11 cellular contexts compared by ENCODE assay signal in genomic region chr12:64687816-64688599, GRCh38.
DNase-seq lines count a peak whose midpoint lies in the region; ATAC-seq and TF ChIP-seq lines count a peak whose summit lies in the region.
"Had no signal": no experiment of that assay in that cellular context is flagged by ENCODE, and none has a peak within 500 bp of the region (broad histone marks: within the 10 kb centered on the region; RNA-seq: fewer than 3 reads in every experiment).

No MANE protein-coding gene starts in this region.

- H3K36me3 Mint-ChIP-seq in T-cell: peaks cover 61% of the 10 kb centered on the region

- no peaks in the 10 kb centered on the region for H3K27me3 ChIP-seq in dorsolateral prefrontal cortex

- CTCF ChIA-PET in T-cell (lab: Charles Lee): interaction anchor here (0.6 to 1.8 kb wide), 5 partner anchors 39 to 177 kb away, joined by 3 to 12 read pairs (median 4); no protein-coding TSS in a partner anchor

- H3K4me3 Mint-ChIP-seq in T-cell: peak overlapping the region; percentile 29 to 73 (median 51)

- intact Hi-C loops in sciatic nerve (cut with DNase I) (no loop called here), dorsolateral prefrontal cortex (cut with DNase I) (no loop called here)

- POLR2A ChIA-PET in T-cell (lab: Charles Lee): interaction anchor here (0.6 kb wide), 3 partner anchors 18 to 47 kb away, joined by 3 to 10 read pairs (median 6); no protein-coding TSS in a partner anchor

- H3K27ac ChIP-seq in dorsolateral prefrontal cortex: no peak overlapping the region

- TF ChIP-seq CTCF in HFF-Myc (IDR thresholded peaks at IDR 0.05; ENCODE audit: low read depth, low read length, missing control alignments): no peak
- TF ChIP-seq CTCF in dorsolateral prefrontal cortex (IDR thresholded peaks at IDR 0.05 in 54 of 56, conservative IDR thresholded peaks at IDR 0.05 in 2 of 56; ENCODE audit: low read depth in 1 of 56, partially characterized antibody in 56 of 56): no peak

- ATAC-seq in T-cell (replicated peaks in 1 of 4) (peak in 2 of 4 experiments; percentile 11 to 12), sciatic nerve (peak; percentile 93)

- H3K27ac Mint-ChIP-seq in T-cell: peak overlapping the region; percentile 88 to 94

- H3K27me3 Mint-ChIP-seq in T-cell: no peaks in the 10 kb centered on the region

- H3K9me3 Mint-ChIP-seq in T-cell: no peaks in the 10 kb centered on the region

- no peak overlapping the region for H3K4me3 ChIP-seq in HFF-Myc (replicated peaks; ENCODE audit: low read depth, low read length)
- no peak overlapping the region for H3K4me3 ChIP-seq in dorsolateral prefrontal cortex

- peaks cover 77 to 86% (median 85%) of the 10 kb centered on the region in 3 donors for H3K4me1 Mint-ChIP-seq in T-cell

- DNase-seq in HFF-Myc (ENCODE audit: extremely low read depth, low read depth) (peak; percentile 90), T-cell (peak in 2 of 34 experiments; percentile 28 to 35), fibroblast of peridontal ligament (ENCODE audit: extremely low read depth) (peak; percentile 37), sciatic nerve (ENCODE audit: low spot score) (no peak), DMS 273 (lab: John Stamatoyannopoulos, UW; ENCODE audit: unreplicated experiment) (no peak), dorsolateral prefrontal cortex (no peak), NCI-H1930 (lab: John Stamatoyannopoulos, UW) (no peak)
- no peak for DNase-seq in central memory CD4-positive, alpha-beta T cell
- DNase-seq: left cardiac atrium; NCI-H510A; stimulated activated CD4-positive, alpha-beta T cell treated with anti-CD3 and anti-CD28 coated beads, Interleukin-1b, Interleukin-23, amount 100 ng/mL, for 48 hours had no signal

Comparison
In these comparisons a context has a peak if more than half of its experiments do, and no peak if none do; other contexts are left out.
1. DNase-seq: peak in HFF-Myc (single experiment) and fibroblast of peridontal ligament (single experiment); none in sciatic nerve (single experiment), DMS 273 (single experiment), dorsolateral prefrontal cortex (0 of 10), central memory CD4-positive, alpha-beta T cell (single experiment) and NCI-H1930 (0 of 2).